Comparison of ENCODE assay signal across 1 cellular context in genomic region chr6:108277831-108278230, GRCh38.
TF ChIP-seq lines count a peak whose summit lies in the region.

No MANE protein-coding gene starts in this region.

TF ChIP-seq in HCT116, 20 proteins besides CTCF, POLR2A, EP300 and RAD21:
- TF ChIP-seq FOSL1 (IDR thresholded peaks at IDR 0.05; ENCODE audit: low read depth) (no peak), EZH2phosphoT487 (IDR thresholded peaks at IDR 0.05; ENCODE audit: borderline replicate concordance) (no peak), EZH2 (IDR thresholded peaks at IDR 0.05) (no peak), CEBPB (IDR thresholded peaks at IDR 0.05; ENCODE audit: low read depth) (no peak), TCF7L2 (IDR thresholded peaks at IDR 0.05; ENCODE audit: borderline replicate concordance, extremely low read depth, insufficient read depth, insufficient read length) (no peak), ZFX (IDR thresholded peaks at IDR 0.05) (no peak), ZBTB33 (IDR thresholded peaks at IDR 0.05; ENCODE audit: extremely low read depth, insufficient replicate concordance, low read length) (no peak), ELF1 (IDR thresholded peaks at IDR 0.05; ENCODE audit: borderline replicate concordance, low read depth) (no peak)
